ENCODE assay signal across 1 cellular context in the genomic region with DNA sequence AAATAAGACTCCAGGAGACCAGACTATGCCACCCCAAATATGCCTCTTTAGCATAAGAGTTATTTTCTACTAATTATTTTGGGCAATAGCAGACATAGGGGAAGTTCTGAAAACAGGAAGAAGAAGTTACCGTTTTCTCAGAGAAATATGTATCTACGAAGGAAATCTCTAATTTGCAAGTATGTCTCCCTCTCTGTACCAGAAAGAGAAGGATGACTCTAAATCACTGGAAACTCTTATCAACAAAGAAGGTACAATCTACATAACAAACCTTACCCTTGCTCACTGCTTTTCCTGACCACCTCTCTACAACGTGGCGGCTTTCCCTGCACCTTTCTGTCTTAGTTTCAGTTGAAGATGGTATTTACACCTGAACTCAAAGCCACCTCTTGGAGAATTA.
TF ChIP-seq lines count a peak whose summit lies in the region.

No MANE protein-coding gene starts in this region.

TF ChIP-seq in WTC11, 78 proteins besides CTCF, POLR2A, EP300 and RAD21 (continued from another document):
- TF ChIP-seq, protein P1, sequence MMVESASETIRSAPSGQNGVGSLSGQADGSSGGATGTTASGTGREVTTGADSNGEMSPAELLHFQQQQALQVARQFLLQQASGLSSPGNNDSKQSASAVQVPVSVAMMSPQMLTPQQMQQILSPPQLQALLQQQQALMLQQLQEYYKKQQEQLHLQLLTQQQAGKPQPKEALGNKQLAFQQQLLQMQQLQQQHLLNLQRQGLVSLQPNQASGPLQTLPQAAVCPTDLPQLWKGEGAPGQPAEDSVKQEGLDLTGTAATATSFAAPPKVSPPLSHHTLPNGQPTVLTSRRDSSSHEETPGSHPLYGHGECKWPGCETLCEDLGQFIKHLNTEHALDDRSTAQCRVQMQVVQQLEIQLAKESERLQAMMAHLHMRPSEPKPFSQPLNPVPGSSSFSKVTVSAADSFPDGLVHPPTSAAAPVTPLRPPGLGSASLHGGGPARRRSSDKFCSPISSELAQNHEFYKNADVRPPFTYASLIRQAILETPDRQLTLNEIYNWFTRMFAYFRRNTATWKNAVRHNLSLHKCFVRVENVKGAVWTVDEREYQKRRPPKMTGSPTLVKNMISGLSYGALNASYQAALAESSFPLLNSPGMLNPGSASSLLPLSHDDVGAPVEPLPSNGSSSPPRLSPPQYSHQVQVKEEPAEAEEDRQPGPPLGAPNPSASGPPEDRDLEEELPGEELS (CRISPR knock-in tag; IDR thresholded peaks at IDR 0.05) = no peak
- TF ChIP-seq, protein P2, sequence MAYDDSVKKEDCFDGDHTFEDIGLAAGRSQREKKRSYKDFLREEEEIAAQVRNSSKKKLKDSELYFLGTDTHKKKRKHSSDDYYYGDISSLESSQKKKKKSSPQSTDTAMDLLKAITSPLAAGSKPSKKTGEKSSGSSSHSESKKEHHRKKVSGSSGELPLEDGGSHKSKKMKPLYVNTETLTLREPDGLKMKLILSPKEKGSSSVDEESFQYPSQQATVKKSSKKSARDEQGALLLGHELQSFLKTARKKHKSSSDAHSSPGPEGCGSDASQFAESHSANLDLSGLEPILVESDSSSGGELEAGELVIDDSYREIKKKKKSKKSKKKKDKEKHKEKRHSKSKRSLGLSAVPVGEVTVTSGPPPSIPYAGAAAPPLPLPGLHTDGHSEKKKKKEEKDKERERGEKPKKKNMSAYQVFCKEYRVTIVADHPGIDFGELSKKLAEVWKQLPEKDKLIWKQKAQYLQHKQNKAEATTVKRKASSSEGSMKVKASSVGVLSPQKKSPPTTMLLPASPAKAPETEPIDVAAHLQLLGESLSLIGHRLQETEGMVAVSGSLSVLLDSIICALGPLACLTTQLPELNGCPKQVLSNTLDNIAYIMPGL (CRISPR knock-in tag; IDR thresholded peaks at IDR 0.05) = no peak
- no peak for TF ChIP-seq FOXK1 (CRISPR knock-in tag; IDR thresholded peaks at IDR 0.05)
- TF ChIP-seq, protein P3, sequence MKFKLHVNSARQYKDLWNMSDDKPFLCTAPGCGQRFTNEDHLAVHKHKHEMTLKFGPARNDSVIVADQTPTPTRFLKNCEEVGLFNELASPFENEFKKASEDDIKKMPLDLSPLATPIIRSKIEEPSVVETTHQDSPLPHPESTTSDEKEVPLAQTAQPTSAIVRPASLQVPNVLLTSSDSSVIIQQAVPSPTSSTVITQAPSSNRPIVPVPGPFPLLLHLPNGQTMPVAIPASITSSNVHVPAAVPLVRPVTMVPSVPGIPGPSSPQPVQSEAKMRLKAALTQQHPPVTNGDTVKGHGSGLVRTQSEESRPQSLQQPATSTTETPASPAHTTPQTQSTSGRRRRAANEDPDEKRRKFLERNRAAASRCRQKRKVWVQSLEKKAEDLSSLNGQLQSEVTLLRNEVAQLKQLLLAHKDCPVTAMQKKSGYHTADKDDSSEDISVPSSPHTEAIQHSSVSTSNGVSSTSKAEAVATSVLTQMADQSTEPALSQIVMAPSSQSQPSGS (CRISPR knock-in tag; IDR thresholded peaks at IDR 0.05; ENCODE audit: borderline replicate concordance, low read depth) = no peak
- TF ChIP-seq TEAD4 (CRISPR knock-in tag; IDR thresholded peaks at IDR 0.05) = no peak
- TF ChIP-seq, protein P4, sequence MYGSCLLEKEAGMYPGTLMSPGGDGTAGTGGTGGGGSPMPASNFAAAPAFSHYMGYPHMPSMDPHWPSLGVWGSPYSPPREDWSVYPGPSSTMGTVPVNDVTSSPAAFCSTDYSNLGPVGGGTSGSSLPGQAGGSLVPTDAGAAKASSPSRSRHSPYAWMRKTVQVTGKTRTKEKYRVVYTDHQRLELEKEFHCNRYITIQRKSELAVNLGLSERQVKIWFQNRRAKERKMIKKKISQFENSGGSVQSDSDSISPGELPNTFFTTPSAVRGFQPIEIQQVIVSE (CRISPR knock-in tag; IDR thresholded peaks at IDR 0.05; ENCODE audit: borderline replicate concordance) = no peak
- no peak for TF ChIP-seq ZNF121 (CRISPR knock-in tag; IDR thresholded peaks at IDR 0.05)
